ENCODE assay signal across 1 cellular context in the genomic region with DNA sequence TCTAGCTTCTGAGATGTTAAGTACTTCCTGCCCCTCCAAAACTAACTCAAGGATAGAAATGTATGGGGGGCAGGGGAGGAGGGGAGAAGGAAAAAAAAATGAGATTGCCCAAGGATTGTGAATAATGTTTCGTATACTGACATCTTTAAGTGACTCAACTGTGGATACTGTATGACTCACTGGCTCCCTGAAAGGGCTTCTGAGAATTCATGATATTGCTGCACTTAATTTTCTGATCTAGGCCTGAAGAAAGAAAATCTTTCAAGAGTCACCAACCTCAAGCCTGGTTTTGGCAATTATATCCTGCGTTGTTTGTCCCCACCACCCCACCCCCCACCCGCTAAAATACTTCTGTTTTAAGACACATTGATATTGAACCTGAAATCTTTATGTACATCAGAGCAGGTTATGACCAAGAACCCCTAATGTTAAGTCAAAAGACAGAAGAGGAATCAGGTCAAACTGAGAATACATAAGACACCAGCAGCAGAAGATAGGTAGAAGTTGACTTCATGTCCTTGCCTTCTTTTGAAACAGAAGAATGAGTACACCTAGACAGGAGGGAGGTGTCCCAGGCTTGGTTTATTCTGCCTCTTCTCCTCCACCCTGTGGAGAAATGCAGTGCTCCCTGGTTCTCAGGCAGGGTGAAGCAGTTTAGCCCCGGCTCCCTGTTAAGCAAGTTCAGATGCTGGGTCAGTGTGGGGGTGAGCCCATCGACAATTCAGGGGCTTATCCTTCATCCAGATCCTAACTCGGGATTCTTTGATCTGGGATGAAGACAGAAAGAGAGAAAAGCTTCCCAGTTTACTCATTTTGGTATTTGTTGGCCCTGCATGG.
TF ChIP-seq lines count a peak whose summit lies in the region.

No MANE protein-coding gene starts in this region.

TF ChIP-seq in HepG2, 621 proteins besides CTCF, POLR2A, EP300 and RAD21:
- no peak for TF ChIP-seq MED8 (CRISPR knock-in tag; IDR thresholded peaks at IDR 0.05; ENCODE audit: insufficient replicate concordance)
- peak; percentile 27 for TF ChIP-seq PCBP2 (optimal IDR thresholded peaks at IDR 0.05; ENCODE audit: low read depth, low read length, poor library complexity, severe bottlenecking)
- no peak for TF ChIP-seq ZNF644 (CRISPR knock-in tag; IDR thresholded peaks at IDR 0.05; ENCODE audit: low read depth)
- no peak for TF ChIP-seq ZNF572 (CRISPR knock-in tag; IDR thresholded peaks at IDR 0.05)
- no peak for TF ChIP-seq KLF6 (CRISPR knock-in tag; IDR thresholded peaks at IDR 0.05)
- TF ChIP-seq, protein P1, sequence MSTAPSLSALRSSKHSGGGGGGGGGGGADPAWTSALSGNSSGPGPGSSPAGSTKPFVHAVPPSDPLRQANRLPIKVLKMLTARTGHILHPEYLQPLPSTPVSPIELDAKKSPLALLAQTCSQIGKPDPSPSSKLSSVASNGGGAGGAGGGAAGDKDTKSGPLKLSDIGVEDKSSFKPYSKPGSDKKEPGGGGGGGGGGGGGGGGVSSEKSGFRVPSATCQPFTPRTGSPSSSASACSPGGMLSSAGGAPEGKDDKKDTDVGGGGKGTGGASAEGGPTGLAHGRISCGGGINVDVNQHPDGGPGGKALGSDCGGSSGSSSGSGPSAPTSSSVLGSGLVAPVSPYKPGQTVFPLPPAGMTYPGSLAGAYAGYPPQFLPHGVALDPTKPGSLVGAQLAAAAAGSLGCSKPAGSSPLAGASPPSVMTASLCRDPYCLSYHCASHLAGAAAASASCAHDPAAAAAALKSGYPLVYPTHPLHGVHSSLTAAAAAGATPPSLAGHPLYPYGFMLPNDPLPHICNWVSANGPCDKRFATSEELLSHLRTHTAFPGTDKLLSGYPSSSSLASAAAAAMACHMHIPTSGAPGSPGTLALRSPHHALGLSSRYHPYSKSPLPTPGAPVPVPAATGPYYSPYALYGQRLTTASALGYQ (CRISPR knock-in tag; IDR thresholded peaks at IDR 0.05) = no peak
- TF ChIP-seq, protein P2, sequence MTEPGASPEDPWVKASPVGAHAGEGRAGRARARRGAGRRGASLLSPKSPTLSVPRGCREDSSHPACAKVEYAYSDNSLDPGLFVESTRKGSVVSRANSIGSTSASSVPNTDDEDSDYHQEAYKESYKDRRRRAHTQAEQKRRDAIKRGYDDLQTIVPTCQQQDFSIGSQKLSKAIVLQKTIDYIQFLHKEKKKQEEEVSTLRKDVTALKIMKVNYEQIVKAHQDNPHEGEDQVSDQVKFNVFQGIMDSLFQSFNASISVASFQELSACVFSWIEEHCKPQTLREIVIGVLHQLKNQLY (CRISPR knock-in tag; IDR thresholded peaks at IDR 0.05) = no peak
- TF ChIP-seq FOXJ3 (CRISPR knock-in tag; IDR thresholded peaks at IDR 0.05; ENCODE audit: borderline replicate concordance) = no peak
- no peak for TF ChIP-seq CCAR2 (optimal IDR thresholded peaks at IDR 0.05; ENCODE audit: low read depth, low read length)
- no peak for TF ChIP-seq STAG1 (CRISPR knock-in tag; IDR thresholded peaks at IDR 0.05)
- no peak for TF ChIP-seq NCOA2 (CRISPR knock-in tag; IDR thresholded peaks at IDR 0.05)
- no peak for TF ChIP-seq ZNF678 (CRISPR knock-in tag; IDR thresholded peaks at IDR 0.05)
- TF ChIP-seq, protein P3, sequence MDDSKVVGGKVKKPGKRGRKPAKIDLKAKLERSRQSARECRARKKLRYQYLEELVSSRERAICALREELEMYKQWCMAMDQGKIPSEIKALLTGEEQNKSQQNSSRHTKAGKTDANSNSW (CRISPR knock-in tag; IDR thresholded peaks at IDR 0.05; ENCODE audit: borderline replicate concordance) = no peak
- TF ChIP-seq, protein P4, sequence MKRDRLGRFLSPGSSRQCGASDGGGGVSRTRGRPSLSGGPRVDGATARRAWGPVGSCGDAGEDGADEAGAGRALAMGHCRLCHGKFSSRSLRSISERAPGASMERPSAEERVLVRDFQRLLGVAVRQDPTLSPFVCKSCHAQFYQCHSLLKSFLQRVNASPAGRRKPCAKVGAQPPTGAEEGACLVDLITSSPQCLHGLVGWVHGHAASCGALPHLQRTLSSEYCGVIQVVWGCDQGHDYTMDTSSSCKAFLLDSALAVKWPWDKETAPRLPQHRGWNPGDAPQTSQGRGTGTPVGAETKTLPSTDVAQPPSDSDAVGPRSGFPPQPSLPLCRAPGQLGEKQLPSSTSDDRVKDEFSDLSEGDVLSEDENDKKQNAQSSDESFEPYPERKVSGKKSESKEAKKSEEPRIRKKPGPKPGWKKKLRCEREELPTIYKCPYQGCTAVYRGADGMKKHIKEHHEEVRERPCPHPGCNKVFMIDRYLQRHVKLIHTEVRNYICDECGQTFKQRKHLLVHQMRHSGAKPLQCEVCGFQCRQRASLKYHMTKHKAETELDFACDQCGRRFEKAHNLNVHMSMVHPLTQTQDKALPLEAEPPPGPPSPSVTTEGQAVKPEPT (CRISPR knock-in tag; IDR thresholded peaks at IDR 0.05; ENCODE audit: low read depth) = no peak
- TF ChIP-seq NFE2L2 (IDR thresholded peaks at IDR 0.05; ENCODE audit: low read length) = no peak
- peak; percentile 25; the same call in 1 of the 2 replicates for TF ChIP-seq RBFOX2 (IDR thresholded peaks at IDR 0.05; ENCODE audit: low read depth, low read length)
- no peak for TF ChIP-seq NFIC (IDR thresholded peaks at IDR 0.05; ENCODE audit: low read length)
- no peak for TF ChIP-seq ZNF83 (CRISPR knock-in tag; IDR thresholded peaks at IDR 0.05; ENCODE audit: borderline replicate concordance)
- no peak for TF ChIP-seq MBNL3 (CRISPR knock-in tag; conservative IDR thresholded peaks at IDR 0.05)
- TF ChIP-seq, protein P5, sequence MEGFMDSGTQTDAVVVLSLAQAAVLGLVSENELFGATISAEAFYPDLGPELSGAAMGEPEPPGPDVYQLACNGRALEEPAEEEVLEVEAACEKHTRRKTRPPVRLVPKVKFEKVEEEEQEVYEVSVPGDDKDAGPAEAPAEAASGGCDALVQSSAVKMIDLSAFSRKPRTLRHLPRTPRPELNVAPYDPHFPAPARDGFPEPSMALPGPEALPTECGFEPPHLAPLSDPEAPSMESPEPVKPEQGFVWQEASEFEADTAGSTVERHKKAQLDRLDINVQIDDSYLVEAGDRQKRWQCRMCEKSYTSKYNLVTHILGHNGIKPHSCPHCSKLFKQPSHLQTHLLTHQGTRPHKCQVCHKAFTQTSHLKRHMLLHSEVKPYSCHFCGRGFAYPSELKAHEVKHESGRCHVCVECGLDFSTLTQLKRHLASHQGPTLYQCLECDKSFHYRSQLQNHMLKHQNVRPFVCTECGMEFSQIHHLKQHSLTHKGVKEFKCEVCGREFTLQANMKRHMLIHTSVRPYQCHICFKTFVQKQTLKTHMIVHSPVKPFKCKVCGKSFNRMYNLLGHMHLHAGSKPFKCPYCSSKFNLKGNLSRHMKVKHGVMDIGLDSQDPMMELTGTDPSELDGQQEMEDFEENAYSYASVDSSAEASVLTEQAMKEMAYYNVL (CRISPR knock-in tag; IDR thresholded peaks at IDR 0.05; ENCODE audit: borderline replicate concordance) = no peak
- TF ChIP-seq RBM22 (optimal IDR thresholded peaks at IDR 0.05; ENCODE audit: low read length) = peak; percentile 49
- no peak for TF ChIP-seq ZBTB42 (CRISPR knock-in tag; IDR thresholded peaks at IDR 0.05)
- no peak for TF ChIP-seq ZNF749 (CRISPR knock-in tag; IDR thresholded peaks at IDR 0.05; ENCODE audit: borderline replicate concordance)
- peak; percentile 68 for TF ChIP-seq HNRNPK (IDR thresholded peaks at IDR 0.05; ENCODE audit: low read depth, low read length, poor library complexity, severe bottlenecking)
